ENCODE assay signal across 1 cellular context in the genomic region with DNA sequence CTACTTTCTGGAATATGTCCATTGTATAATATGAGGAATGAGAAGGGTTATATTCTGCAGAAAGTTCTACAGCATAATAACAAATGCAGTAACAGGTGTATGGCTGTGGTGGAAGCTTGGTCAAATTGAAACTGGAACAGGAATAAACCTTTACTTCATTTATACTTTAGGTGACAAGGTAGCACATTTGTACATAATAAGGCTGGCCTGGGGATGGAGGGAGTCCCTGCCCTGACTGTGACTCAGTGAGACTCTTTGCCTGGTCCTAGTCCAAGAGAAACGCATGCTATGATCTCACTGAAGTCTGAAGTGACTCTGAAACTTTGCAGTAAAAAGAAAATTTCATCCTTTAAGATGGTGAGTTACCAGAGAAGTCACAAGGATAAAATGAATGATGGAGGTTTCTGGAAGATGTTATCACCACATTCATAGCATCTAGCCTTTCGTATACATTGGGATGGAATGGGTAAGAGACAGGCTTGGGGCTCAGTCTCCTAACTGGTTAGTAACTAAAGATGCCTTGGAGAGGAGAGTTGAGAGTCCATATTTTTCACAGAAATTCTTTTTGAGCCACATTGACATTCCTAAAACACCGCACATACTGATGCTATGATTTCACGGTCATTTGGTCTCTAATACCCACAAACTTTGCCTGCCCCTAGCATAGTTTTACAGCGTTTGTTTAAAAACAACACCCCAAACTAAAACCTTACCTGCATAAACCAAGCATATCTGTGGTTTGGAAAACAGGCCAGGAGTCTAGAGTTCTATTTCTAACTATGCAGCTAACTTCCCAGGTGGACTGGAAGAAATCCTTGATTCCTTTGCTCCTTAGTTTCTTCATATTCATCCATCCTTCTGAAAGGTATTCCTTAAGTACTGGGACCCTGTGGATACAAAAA.
TF ChIP-seq lines count a peak whose summit lies in the region.

No MANE protein-coding gene starts in this region.

TF ChIP-seq in GM23338, 12 proteins besides CTCF, POLR2A, EP300 and RAD21 (continued from another document):
- TF ChIP-seq, protein P1, sequence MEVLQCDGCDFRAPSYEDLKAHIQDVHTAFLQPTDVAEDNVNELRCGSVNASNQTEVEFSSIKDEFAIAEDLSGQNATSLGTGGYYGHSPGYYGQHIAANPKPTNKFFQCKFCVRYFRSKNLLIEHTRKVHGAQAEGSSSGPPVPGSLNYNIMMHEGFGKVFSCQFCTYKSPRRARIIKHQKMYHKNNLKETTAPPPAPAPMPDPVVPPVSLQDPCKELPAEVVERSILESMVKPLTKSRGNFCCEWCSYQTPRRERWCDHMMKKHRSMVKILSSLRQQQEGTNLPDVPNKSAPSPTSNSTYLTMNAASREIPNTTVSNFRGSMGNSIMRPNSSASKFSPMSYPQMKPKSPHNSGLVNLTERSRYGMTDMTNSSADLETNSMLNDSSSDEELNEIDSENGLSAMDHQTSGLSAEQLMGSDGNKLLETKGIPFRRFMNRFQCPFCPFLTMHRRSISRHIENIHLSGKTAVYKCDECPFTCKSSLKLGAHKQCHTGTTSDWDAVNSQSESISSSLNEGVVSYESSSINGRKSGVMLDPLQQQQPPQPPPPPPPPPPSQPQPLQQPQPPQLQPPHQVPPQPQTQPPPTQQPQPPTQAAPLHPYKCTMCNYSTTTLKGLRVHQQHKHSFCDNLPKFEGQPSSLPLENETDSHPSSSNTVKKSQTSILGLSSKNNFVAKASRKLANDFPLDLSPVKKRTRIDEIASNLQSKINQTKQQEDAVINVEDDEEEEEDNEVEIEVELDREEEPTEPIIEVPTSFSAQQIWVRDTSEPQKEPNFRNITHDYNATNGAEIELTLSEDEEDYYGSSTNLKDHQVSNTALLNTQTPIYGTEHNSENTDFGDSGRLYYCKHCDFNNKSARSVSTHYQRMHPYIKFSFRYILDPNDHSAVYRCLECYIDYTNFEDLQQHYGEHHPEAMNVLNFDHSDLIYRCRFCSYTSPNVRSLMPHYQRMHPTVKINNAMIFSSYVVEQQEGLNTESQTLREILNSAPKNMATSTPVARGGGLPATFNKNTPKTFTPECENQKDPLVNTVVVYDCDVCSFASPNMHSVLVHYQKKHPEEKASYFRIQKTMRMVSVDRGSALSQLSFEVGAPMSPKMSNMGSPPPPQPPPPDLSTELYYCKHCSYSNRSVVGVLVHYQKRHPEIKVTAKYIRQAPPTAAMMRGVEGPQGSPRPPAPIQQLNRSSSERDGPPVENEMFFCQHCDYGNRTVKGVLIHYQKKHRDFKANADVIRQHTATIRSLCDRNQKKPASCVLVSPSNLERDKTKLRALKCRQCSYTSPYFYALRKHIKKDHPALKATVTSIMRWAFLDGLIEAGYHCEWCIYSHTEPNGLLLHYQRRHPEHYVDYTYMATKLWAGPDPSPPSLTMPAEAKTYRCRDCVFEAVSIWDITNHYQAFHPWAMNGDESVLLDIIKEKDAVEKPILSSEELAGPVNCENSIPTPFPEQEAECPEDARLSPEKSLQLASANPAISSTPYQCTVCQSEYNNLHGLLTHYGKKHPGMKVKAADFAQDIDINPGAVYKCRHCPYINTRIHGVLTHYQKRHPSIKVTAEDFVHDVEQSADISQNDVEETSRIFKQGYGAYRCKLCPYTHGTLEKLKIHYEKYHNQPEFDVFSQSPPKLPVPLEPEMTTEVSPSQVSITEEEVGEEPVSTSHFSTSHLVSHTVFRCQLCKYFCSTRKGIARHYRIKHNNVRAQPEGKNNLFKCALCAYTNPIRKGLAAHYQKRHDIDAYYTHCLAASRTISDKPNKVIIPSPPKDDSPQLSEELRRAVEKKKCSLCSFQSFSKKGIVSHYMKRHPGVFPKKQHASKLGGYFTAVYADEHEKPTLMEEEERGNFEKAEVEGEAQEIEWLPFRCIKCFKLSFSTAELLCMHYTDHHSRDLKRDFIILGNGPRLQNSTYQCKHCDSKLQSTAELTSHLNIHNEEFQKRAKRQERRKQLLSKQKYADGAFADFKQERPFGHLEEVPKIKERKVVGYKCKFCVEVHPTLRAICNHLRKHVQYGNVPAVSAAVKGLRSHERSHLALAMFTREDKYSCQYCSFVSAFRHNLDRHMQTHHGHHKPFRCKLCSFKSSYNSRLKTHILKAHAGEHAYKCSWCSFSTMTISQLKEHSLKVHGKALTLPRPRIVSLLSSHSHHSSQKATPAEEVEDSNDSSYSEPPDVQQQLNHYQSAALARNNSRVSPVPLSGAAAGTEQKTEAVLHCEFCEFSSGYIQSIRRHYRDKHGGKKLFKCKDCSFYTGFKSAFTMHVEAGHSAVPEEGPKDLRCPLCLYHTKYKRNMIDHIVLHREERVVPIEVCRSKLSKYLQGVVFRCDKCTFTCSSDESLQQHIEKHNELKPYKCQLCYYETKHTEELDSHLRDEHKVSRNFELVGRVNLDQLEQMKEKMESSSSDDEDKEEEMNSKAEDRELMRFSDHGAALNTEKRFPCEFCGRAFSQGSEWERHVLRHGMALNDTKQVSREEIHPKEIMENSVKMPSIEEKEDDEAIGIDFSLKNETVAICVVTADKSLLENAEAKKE (CRISPR knock-in tag; IDR thresholded peaks at IDR 0.05), result no peak
TF ChIP-seq in GM23338: peak in this region for 0.
